Comparison of ENCODE assay signal across 1 cellular context in genomic region chr3:15982243-15982642, GRCh38.
TF ChIP-seq lines count a peak whose summit lies in the region.

No MANE protein-coding gene starts in this region.

TF ChIP-seq in SK-N-SH, 30 proteins besides CTCF, POLR2A, EP300 and RAD21 (continued from another document):
- TF ChIP-seq REST (IDR thresholded peaks at IDR 0.05; ENCODE audit: low read depth, low read length) (no peak), USF2 (IDR thresholded peaks at IDR 0.05; ENCODE audit: borderline replicate concordance, low read depth, low read length) (no peak), GATA2 (CRISPR knock-in tag; IDR thresholded peaks at IDR 0.05) (no peak), FOSL2 (IDR thresholded peaks at IDR 0.05; ENCODE audit: borderline replicate concordance, low read depth) (no peak), SIN3A (IDR thresholded peaks at IDR 0.05; ENCODE audit: borderline replicate concordance, low read depth, low read length) (no peak), EZH2phosphoT487 (IDR thresholded peaks at IDR 0.05; ENCODE audit: borderline replicate concordance, low read depth) (no peak)
